ENCODE assay signal across 1 cellular context in the genomic region with DNA sequence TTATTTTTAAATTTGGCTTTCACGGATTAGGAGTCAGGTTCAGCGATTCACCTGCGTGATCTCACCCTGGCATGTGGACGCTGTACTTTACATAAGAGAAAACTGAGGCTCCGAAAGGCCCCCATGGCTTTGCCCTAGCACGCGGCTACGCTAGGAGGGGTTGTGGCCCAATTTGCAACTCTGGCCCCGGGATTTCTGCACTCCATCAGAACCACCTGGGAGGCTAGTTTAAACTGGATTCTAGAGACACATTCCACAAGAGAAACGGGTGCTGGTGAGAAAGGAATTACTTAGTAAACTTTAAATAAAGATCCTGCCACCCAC.
A peak's percentile ranks its signal among the peaks of the same experiment; 100 is the strongest.
TF ChIP-seq lines count a peak whose summit lies in the region.

No MANE protein-coding gene starts in this region.

TF ChIP-seq in GM12878, 131 proteins besides CTCF, POLR2A, EP300 and RAD21:
- TF ChIP-seq MYC (IDR thresholded peaks at IDR 0.05; ENCODE audit: insufficient read depth, insufficient read length, insufficient replicate concordance, low read length, severe bottlenecking) (peak; percentile 4), E2F4 (IDR thresholded peaks at IDR 0.05; ENCODE audit: low read depth, low read length) (no peak)
